In genomic region chr1:183210678-183211077, GRCh38 we compare ENCODE assay signal across 28 cellular contexts. TPM values are rescaled to one million over a fixed set of nuclear protein-coding genes. Genes with fewer than 3 reads are reported as not detected.
"Had no signal": no experiment of that assay in that cellular context is flagged by ENCODE, and none has a peak within 500 bp of the region (broad histone marks: within the 10 kb centered on the region; RNA-seq: fewer than 3 reads in every experiment).

No MANE protein-coding gene starts in this region.

- DNase-seq: activated CD4-positive, alpha-beta memory T cell treated with anti-CD3 and anti-CD28 coated beads, Interleukin-2, amount 10 ng/mL, durations not matched to agents 7 days and 5 days; activated CD4-positive, alpha-beta T cell treated with anti-CD3 and anti-CD28 coated beads for 1 hour; activated CD4-positive, alpha-beta T cell treated with anti-CD3 and anti-CD28 coated beads, Interleukin-2, amount 10 ng/mL, durations not matched to agents 7 days and 5 days; activated naive CD8-positive, alpha-beta T cell treated with anti-CD3 and anti-CD28 coated beads, Interleukin-2, amount 50 U/mL, for 24 hours; activated T-cell treated with anti-CD3 and anti-CD28 coated beads, Interleukin-2, amount 50 U/mL, for 4 hours; amygdala; cerebellar nuclear complex; dorsolateral prefrontal cortex; effector memory CD4-positive, alpha-beta T cell; heart left ventricle; hypothalamus; immature natural killer cell; lower lobe of right lung; mesenchymal stem cell; natural killer cell; occipital lobe; right cardiac atrium; stimulated activated CD4-positive, alpha-beta T cell treated with anti-CD3 and anti-CD28 coated beads, Interleukin-2, amount 100 ng/mL, for 48 hours; stimulated activated naive CD4-positive, alpha-beta T cell treated with Interleukin-2 at 50 U/mL for 16 hours; T-helper 2 cell; testis; transverse colon had no signal

- H3K9me3 Mint-ChIP-seq: activated CD4-positive, alpha-beta memory T cell treated with anti-CD3 and anti-CD28 coated beads, Interleukin-2, amount 10 ng/mL, durations not matched to agents 7 days and 5 days; activated CD4-positive, alpha-beta T cell treated with anti-CD3 and anti-CD28 coated beads, Interleukin-2, amount 10 ng/mL, durations not matched to agents 7 days and 5 days; activated naive CD4-positive, alpha-beta T cell treated with anti-CD3 and anti-CD28 coated beads, Interleukin-2, amount 50 U/mL, for 24 hours; activated naive CD8-positive, alpha-beta T cell treated with anti-CD3 and anti-CD28 coated beads, Interleukin-2, amount 50 U/mL, for 24 hours; activated T-cell treated with anti-CD3 and anti-CD28 coated beads, Interleukin-2, amount 50 U/mL, for 4 hours; activated T-helper 17 cell treated with anti-CD3 and anti-CD28 coated beads, Interleukin-2, amount 50 U/mL, for 72 hours; natural killer cell; neural progenitor cell; WTC11 had no signal

- H2AFZ ChIP-seq: neural progenitor cell had no signal

- H3K36me3 ChIP-seq: cardiac muscle cell, heart left ventricle, lower lobe of right lung, neural progenitor cell, transverse colon had no signal

- H3K27ac ChIP-seq: cardiac muscle cell, coronary artery, dorsolateral prefrontal cortex, heart left ventricle, lower lobe of right lung, neural progenitor cell, testis, transverse colon had no signal

- H3K4me3 ChIP-seq: cardiac muscle cell, coronary artery, dorsolateral prefrontal cortex, heart left ventricle, lower lobe of right lung, neural progenitor cell, testis, transverse colon had no signal

- H3K4me3 Mint-ChIP-seq: activated CD4-positive, alpha-beta memory T cell treated with anti-CD3 and anti-CD28 coated beads, Interleukin-2, amount 10 ng/mL, durations not matched to agents 7 days and 5 days; activated CD4-positive, alpha-beta T cell treated with anti-CD3 and anti-CD28 coated beads, Interleukin-2, amount 10 ng/mL, durations not matched to agents 7 days and 5 days; activated naive CD4-positive, alpha-beta T cell treated with anti-CD3 and anti-CD28 coated beads, Interleukin-2, amount 50 U/mL, for 24 hours; activated naive CD8-positive, alpha-beta T cell treated with anti-CD3 and anti-CD28 coated beads, Interleukin-2, amount 50 U/mL, for 24 hours; activated T-cell treated with anti-CD3 and anti-CD28 coated beads, Interleukin-2, amount 50 U/mL, for 4 hours; activated T-helper 17 cell treated with anti-CD3 and anti-CD28 coated beads, Interleukin-2, amount 50 U/mL, for 72 hours; immature natural killer cell; natural killer cell; neural progenitor cell; WTC11 had no signal

- H3K27me3 ChIP-seq: cardiac muscle cell, heart left ventricle, neural progenitor cell, testis, transverse colon had no signal

- H3K4me1 ChIP-seq: lower lobe of right lung, neural progenitor cell, testis had no signal

- H3K36me3 Mint-ChIP-seq: activated naive CD4-positive, alpha-beta T cell treated with anti-CD3 and anti-CD28 coated beads, Interleukin-2, amount 50 U/mL, for 24 hours; immature natural killer cell; natural killer cell; neural progenitor cell; WTC11 had no signal

- H3K4me1 Mint-ChIP-seq: activated T-helper 17 cell treated with anti-CD3 and anti-CD28 coated beads, Interleukin-2, amount 50 U/mL, for 72 hours; immature natural killer cell; natural killer cell; WTC11 had no signal

- H3K4me2 ChIP-seq: neural progenitor cell had no signal

- H3K9me3 ChIP-seq: heart left ventricle, lower lobe of right lung, testis, transverse colon had no signal

- H3K27ac Mint-ChIP-seq: activated CD4-positive, alpha-beta memory T cell treated with anti-CD3 and anti-CD28 coated beads, Interleukin-2, amount 10 ng/mL, durations not matched to agents 7 days and 5 days; activated CD4-positive, alpha-beta T cell treated with anti-CD3 and anti-CD28 coated beads, Interleukin-2, amount 10 ng/mL, durations not matched to agents 7 days and 5 days; activated naive CD4-positive, alpha-beta T cell treated with anti-CD3 and anti-CD28 coated beads, Interleukin-2, amount 50 U/mL, for 24 hours; activated naive CD8-positive, alpha-beta T cell treated with anti-CD3 and anti-CD28 coated beads, Interleukin-2, amount 50 U/mL, for 24 hours; activated T-helper 17 cell treated with anti-CD3 and anti-CD28 coated beads, Interleukin-2, amount 50 U/mL, for 72 hours; immature natural killer cell; natural killer cell; neural progenitor cell; WTC11 had no signal

RNA-seq across cellular contexts. Expression of gene LAMC2, which starts 24.6 kb away (rescaled TPM):
- total RNA-seq: activated CD4-positive, alpha-beta memory T cell treated with anti-CD3 and anti-CD28 coated beads, Interleukin-2, amount 10 ng/mL, durations not matched to agents 7 days and 5 days; natural killer cell had no signal
- polyA plus RNA-seq: immature natural killer cell had no signal
